Comparison of ENCODE assay signal across 23 cellular contexts in the genomic region with DNA sequence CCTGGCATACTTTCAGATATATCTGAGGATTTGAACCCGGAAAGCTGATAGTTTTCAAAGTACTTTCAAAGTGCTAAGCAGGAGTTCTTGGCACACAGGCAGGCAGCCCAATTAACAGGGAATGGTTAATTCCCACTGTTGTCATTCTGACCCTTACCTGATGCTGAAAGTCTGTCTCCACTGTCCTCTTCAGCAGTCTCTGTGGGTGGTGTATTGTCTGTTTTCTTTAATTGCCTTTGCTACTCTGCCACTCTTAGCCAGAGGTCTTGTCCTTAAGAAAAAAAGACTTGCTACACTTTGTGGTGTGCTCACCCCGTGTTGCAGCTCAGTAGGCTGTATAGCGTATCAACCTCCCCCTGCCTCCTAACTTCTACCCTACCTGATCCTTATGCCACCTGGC.
"Had no signal": no experiment of that assay in that cellular context is flagged by ENCODE, and none has a peak within 500 bp of the region (broad histone marks: within the 10 kb centered on the region; RNA-seq: fewer than 3 reads in every experiment).

No MANE protein-coding gene starts in this region.

- H3K9me3 Mint-ChIP-seq: natural killer cell; stimulated activated naive CD8-positive, alpha-beta T cell treated with anti-CD3 and anti-CD28 coated beads, Interleukin-15, amount 100 ng/mL, for 72 hours had no signal

- H3K4me3 Mint-ChIP-seq: natural killer cell; stimulated activated naive CD8-positive, alpha-beta T cell treated with anti-CD3 and anti-CD28 coated beads, Interleukin-15, amount 100 ng/mL, for 72 hours had no signal

- H3K79me2 ChIP-seq: hepatocyte had no signal

- H3K4me3 ChIP-seq: coronary artery, esophagus muscularis mucosa, gastroesophageal sphincter, heart left ventricle, hepatocyte, left lung, prostate gland, right atrium auricular region, smooth muscle cell, thyroid gland, upper lobe of left lung had no signal

- H3K4me2 ChIP-seq: hepatocyte, smooth muscle cell had no signal

- H2AFZ ChIP-seq: hepatocyte had no signal

- H3K9me3 ChIP-seq: esophagus muscularis mucosa, gastroesophageal sphincter, heart left ventricle, left lung, prostate gland, right atrium auricular region, thyroid gland, upper lobe of left lung had no signal

- H3K36me3 ChIP-seq: prostate gland had no signal

- H3K27ac ChIP-seq: coronary artery, esophagus muscularis mucosa, foreskin keratinocyte, gastroesophageal sphincter, heart left ventricle, hepatocyte, left lung, prostate gland, right atrium auricular region, thyroid gland, upper lobe of left lung had no signal

- ATAC-seq: foreskin keratinocyte; gastroesophageal sphincter; heart left ventricle; left cardiac atrium; left lung; natural killer cell; sciatic nerve; stimulated activated naive CD8-positive, alpha-beta T cell treated with anti-CD3 and anti-CD28 coated beads, Interleukin-15, amount 100 ng/mL, for 72 hours had no signal

- H3K27me3 Mint-ChIP-seq: stimulated activated naive CD8-positive, alpha-beta T cell treated with anti-CD3 and anti-CD28 coated beads, Interleukin-15, amount 100 ng/mL, for 72 hours had no signal

- H3K27ac Mint-ChIP-seq: natural killer cell had no signal

- H3K4me1 ChIP-seq: esophagus muscularis mucosa, foreskin keratinocyte, gastroesophageal sphincter, heart left ventricle, left lung, prostate gland, right atrium auricular region, thyroid gland, upper lobe of left lung had no signal

- H3K27me3 ChIP-seq: esophagus muscularis mucosa, foreskin keratinocyte, gastroesophageal sphincter, heart left ventricle, hepatocyte, left lung, right atrium auricular region, thyroid gland, upper lobe of left lung had no signal

- DNase-seq: dermis blood vessel endothelial cell; effector memory CD4-positive, alpha-beta T cell; foreskin keratinocyte; heart left ventricle; left cardiac atrium; left lung; natural killer cell; stimulated activated CD4-positive, alpha-beta T cell treated with anti-CD3 and anti-CD28 coated beads, Interleukin-12 subunit alpha, Interleukin-12 subunit beta, amount 100 ng/mL, for 4 hours; stimulated activated CD4-positive, alpha-beta T cell treated with anti-CD3 and anti-CD28 coated beads, Interleukin-1b, Interleukin-23, amount 100 ng/mL, for 48 hours; stimulated activated CD4-positive, alpha-beta T cell treated with anti-CD3 and anti-CD28 coated beads, Interleukin-4, amount 100 ng/mL, for 1 hour; stimulated activated CD8-positive, alpha-beta memory T cell treated with anti-CD3 and anti-CD28 coated beads, Interleukin-4, amount 100 ng/mL, for 48 hours; stimulated activated naive CD4-positive, alpha-beta T cell; stimulated activated naive CD8-positive, alpha-beta T cell treated with anti-CD3 and anti-CD28 coated beads, Interleukin-15, amount 100 ng/mL, for 72 hours; thyroid gland; upper lobe of left lung had no signal

- H3K36me3 Mint-ChIP-seq: natural killer cell had no signal

- H3K4me1 Mint-ChIP-seq: natural killer cell; stimulated activated naive CD8-positive, alpha-beta T cell treated with anti-CD3 and anti-CD28 coated beads, Interleukin-15, amount 100 ng/mL, for 72 hours had no signal
